In the genomic region with DNA sequence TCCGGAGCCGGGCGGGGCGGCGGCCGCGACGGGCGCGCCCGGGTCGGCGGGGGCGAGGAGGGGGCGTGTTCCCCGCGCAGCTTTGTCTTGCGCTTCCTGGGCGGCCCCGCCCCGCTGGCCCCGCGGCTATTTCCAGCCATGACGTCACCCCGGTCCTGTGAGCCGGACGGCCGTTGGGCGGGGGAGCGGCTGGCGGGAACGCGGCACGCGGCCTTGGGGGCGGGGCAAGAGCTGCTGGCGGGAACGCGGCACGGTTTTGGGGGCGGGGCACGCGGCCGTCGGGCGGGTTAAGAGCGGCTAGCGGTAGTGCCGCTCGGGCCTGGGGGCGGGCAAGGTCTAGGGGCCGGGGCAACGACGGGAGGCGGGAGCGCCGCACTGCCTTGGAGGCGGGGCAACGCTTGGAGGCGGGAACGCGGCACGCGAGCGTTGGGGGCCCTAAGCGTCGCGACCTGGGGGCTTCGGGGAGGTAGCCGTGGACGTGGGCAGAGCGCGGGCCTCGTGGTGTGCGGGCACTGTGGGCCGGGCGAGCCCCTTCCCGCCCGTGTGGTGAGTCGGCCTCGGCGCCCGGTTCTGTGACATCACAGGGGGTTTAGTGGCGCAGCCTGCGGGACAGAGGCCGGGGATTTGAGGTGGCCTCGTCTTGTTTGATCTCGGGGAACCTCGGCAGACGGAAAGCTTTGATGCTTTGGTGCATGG, we compare ENCODE assay signal across 8 cellular contexts. TPM values are rescaled to one million over a fixed set of nuclear protein-coding genes. Genes with fewer than 3 reads are reported as not detected.
A peak's percentile ranks its signal among the peaks of the same experiment; 100 is the strongest.
DNase-seq lines count a peak whose midpoint lies in the region; ATAC-seq lines count a peak whose summit lies in the region.

No MANE protein-coding gene starts in this region.

- H3K4me1 ChIP-seq in NT2/D1 (ENCODE audit: insufficient read depth, insufficient read length) (peaks cover 7% of the 10 kb centered on the region), mononuclear cell (ENCODE audit: insufficient read depth, low read length) (peaks cover 19% of the 10 kb centered on the region)

- no peaks in the 10 kb centered on the region for H3K27me3 ChIP-seq in NT2/D1 (ENCODE audit: insufficient read depth, insufficient read length)
- no peaks in the 10 kb centered on the region for H3K27me3 ChIP-seq in mononuclear cell (ENCODE audit: insufficient read depth, low read length)

- DNase-seq in AML-193 (lab: John Stamatoyannopoulos, UW) (peak; percentile 62 to 82), NT2/D1 (ENCODE audit: low read depth, low spot score) (peak; percentile 93), activated T-cell treated with anti-CD3 and anti-CD28 coated beads for 48 hours (ENCODE audit: low read depth) (peak; percentile 96), epidermal melanocyte (ENCODE audit: insufficient read length, low spot score) (peak; percentile 89)
- peak; percentile 86 to 92 for DNase-seq in stimulated activated CD8-positive, alpha-beta memory T cell treated with anti-CD3 and anti-CD28 coated beads, Interleukin-15, amount 100 ng/mL, for 4 hours (ENCODE audit: low read depth in 2 of 2)

- peak; percentile 51 for ATAC-seq in GM19351 (IDR thresholded peaks at IDR 0.05; ENCODE audit: unreplicated experiment)
- ATAC-seq in HG03521 (IDR thresholded peaks at IDR 0.05; ENCODE audit: unreplicated experiment) = peak; percentile 44

- peaks cover 18% of the 10 kb centered on the region for H3K36me3 ChIP-seq in NT2/D1 (ENCODE audit: insufficient read depth, insufficient read length, low read length)

- peak overlapping the region; percentile 67 for H3K9ac ChIP-seq in NT2/D1 (ENCODE audit: insufficient read length, low read depth)

- peak overlapping the region; percentile 43 for H3K4me3 ChIP-seq in NT2/D1 (ENCODE audit: insufficient read length, low read depth)
- peak overlapping the region; percentile 37 for H3K4me3 ChIP-seq in mononuclear cell (ENCODE audit: low read length)

- H3K9me3 ChIP-seq in NT2/D1 (ENCODE audit: insufficient read depth, low read length) (no peaks in the 10 kb centered on the region; the same call in 1 of the 2 replicates), mononuclear cell (ENCODE audit: low read depth, low read length) (no peaks in the 10 kb centered on the region)

RNA-seq across cellular contexts. Expression of a gene that starts 0.7 kb away (rescaled TPM):
- 37.7 TPM for total RNA-seq in mononuclear cell

RNA-seq across cellular contexts. Expression of a gene that starts 36.2 kb away (rescaled TPM):
- total RNA-seq in mononuclear cell = 0.10 TPM

Comparison
In these comparisons a context has a peak if more than half of its experiments do, and no peak if none do; other contexts are left out.
1. Peak in every context shown above with its lines: DNase-seq, ATAC-seq and H3K4me3 ChIP-seq.